In the genomic region with DNA sequence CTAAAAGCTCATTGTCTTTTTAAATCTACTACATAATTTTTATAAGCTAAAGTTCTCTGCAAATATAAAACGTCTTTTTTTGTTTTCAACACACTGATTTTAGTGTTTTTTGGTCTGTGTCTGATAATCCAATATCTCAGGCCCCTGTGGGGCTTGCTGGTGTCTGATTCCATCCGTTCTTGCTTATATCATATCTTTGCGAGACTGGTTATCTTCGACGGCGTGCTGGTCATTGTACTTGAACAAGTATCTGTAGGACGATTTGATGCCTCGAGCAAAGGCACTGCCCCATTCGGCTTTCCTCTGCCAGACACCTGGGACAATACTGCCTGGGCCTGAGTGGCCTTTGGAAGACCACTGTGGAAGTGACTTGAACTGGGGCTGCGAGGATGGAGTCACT, we compare ENCODE assay signal across 30 cellular contexts. TPM values are rescaled to one million over a fixed set of nuclear protein-coding genes. Genes with fewer than 3 reads are reported as not detected.
"Had no signal": no experiment of that assay in that cellular context is flagged by ENCODE, and none has a peak within 500 bp of the region (broad histone marks: within the 10 kb centered on the region; RNA-seq: fewer than 3 reads in every experiment).

No MANE protein-coding gene starts in this region.

- H3K27ac ChIP-seq: ascending aorta, cardiac muscle cell, colonic mucosa, epithelial cell of prostate, esophagus squamous epithelium, left lung, right lobe of liver, testis, transverse colon had no signal

- H3K27me3 Mint-ChIP-seq: activated naive CD8-positive, alpha-beta T cell treated with anti-CD3 and anti-CD28 coated beads, Interleukin-2, amount 10 ng/mL, durations not matched to agents 7 days and 5 days had no signal

- H3K36me3 Mint-ChIP-seq: brain had no signal

- ATAC-seq: left lung, mucosa of descending colon, right lobe of liver, WTC11 had no signal

- H3K36me3 ChIP-seq: ascending aorta, cardiac muscle cell, colonic mucosa, esophagus squamous epithelium, left lung, right lobe of liver, transverse colon had no signal

- H3K27ac Mint-ChIP-seq: activated naive CD4-positive, alpha-beta T cell treated with anti-CD3 and anti-CD28 coated beads, Interleukin-2, amount 10 ng/mL, durations not matched to agents 7 days and 5 days; activated naive CD8-positive, alpha-beta T cell treated with anti-CD3 and anti-CD28 coated beads, Interleukin-2, amount 10 ng/mL, durations not matched to agents 7 days and 5 days; brain; WTC11 had no signal

- DNase-seq: activated CD4-positive, alpha-beta T cell treated with anti-CD3 and anti-CD28 coated beads for 1 hour; activated gamma-delta T cell; activated naive CD4-positive, alpha-beta T cell treated with anti-CD3 and anti-CD28 coated beads, Interleukin-2, amount 10 ng/mL, durations not matched to agents 7 days and 5 days; activated naive CD8-positive, alpha-beta T cell treated with anti-CD3 and anti-CD28 coated beads, Interleukin-2, amount 10 ng/mL, durations not matched to agents 7 days and 5 days; cerebellar nuclear complex; colonic mucosa; effector CD8-positive, alpha-beta T cell; esophagus squamous epithelium; foreskin melanocyte; left lung; mesendoderm; mucosa of descending colon; posterior cingulate gyrus; right lobe of liver; stimulated activated CD4-positive, alpha-beta T cell treated with anti-CD3 and anti-CD28 coated beads, Interleukin-2, amount 100 ng/mL, for 48 hours; stimulated activated naive CD4-positive, alpha-beta T cell treated with Interleukin-2 at 50 U/mL for 16 hours; testis; transverse colon had no signal

- H3K27me3 ChIP-seq: ascending aorta, cardiac muscle cell, colonic mucosa, esophagus squamous epithelium, left lung, right lobe of liver, testis, transverse colon had no signal

- H3K9me3 ChIP-seq: ascending aorta, colonic mucosa, left lung, mucosa of descending colon, right lobe of liver, testis, transverse colon had no signal

- H3K4me3 ChIP-seq: ascending aorta, cardiac muscle cell, colonic mucosa, esophagus squamous epithelium, left lung, lung, mucosa of descending colon, right lobe of liver, testis, transverse colon had no signal

- H3K4me3 Mint-ChIP-seq: activated naive CD8-positive, alpha-beta T cell treated with anti-CD3 and anti-CD28 coated beads, Interleukin-2, amount 10 ng/mL, durations not matched to agents 7 days and 5 days; brain; WTC11 had no signal

- H3K4me1 Mint-ChIP-seq: brain, WTC11 had no signal

RNA-seq across cellular contexts. Expression of gene TTLL10, which starts 18.4 kb away (rescaled TPM):
- total RNA-seq: activated naive CD8-positive, alpha-beta T cell treated with anti-CD3 and anti-CD28 coated beads, Interleukin-2, amount 10 ng/mL, durations not matched to agents 7 days and 5 days; ascending aorta; cardiac muscle cell; dermis microvascular lymphatic vessel endothelial cell; glomerular endothelial cell; myocyte; osteoblast; right lobe of liver; skeletal muscle tissue; urinary bladder had no signal

RNA-seq across cellular contexts. Expression of gene TNFRSF18, which starts 51.1 kb away (rescaled TPM):
- total RNA-seq: ascending aorta, cardiac muscle cell, myocyte, osteoblast, testis, urinary bladder had no signal

RNA-seq across cellular contexts. Expression of gene TNFRSF4, which starts 58.7 kb away (rescaled TPM):
- total RNA-seq: cardiac muscle cell, myocyte had no signal
